ENCODE assay signal across 11 cellular contexts in the genomic region with DNA sequence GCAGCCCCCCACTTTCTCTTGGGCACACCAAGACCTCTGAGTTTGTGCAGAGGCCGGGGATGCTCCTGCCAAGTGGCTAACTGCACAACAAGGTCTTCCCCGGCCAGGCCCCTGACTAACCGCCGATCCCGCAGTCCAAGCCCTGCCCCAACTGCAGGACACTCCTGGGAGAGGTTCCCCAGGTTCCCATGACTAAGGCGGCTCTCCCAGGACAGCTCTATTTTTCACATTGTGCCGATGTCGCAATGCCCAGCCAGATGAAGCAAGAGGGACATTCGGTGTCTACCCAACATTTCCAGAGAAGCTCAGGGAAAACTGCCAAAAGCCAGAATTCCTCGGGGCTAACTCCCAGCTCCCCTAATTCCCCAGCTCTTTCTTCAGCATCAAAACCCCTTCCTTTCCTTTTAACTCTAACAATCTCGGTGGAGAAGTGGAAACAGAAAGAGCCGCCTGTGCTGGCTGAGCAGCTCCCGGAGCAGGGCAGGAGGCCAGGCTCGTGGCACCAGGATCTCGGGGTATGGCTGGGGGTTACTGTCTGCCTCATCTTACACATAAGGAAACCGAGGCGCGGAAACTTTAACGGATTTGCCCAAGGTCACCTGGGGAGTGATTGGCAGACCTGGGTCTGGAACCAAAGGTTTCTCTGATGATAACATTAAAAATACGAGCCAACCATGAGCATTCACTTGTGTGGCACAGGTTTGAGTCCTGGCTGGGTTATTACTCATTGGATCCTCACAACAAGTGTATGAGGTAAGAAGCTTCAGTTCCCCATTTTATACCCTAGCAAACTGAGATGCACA.
DNase-seq lines count a peak whose midpoint lies in the region; ATAC-seq and TF ChIP-seq lines count a peak whose summit lies in the region.
"Had no signal": no experiment of that assay in that cellular context is flagged by ENCODE, and none has a peak within 500 bp of the region (broad histone marks: within the 10 kb centered on the region; RNA-seq: fewer than 3 reads in every experiment).

No MANE protein-coding gene starts in this region.

- peaks cover 3% of the 10 kb centered on the region for H3F3A ChIP-seq in SK-N-SH (replicated peaks; ENCODE audit: insufficient read depth)

- H3K36me3 ChIP-seq in RWPE2 (ENCODE audit: low read depth) (no peaks in the 10 kb centered on the region), gastrocnemius medialis (no peaks in the 10 kb centered on the region), SK-N-SH (replicated peaks in 1 of 2; ENCODE audit: control insufficient read depth in 1 of 2, insufficient read depth in 2 of 2, low read length in 1 of 2) (no peaks in the 10 kb centered on the region)

- in situ Hi-C loops in gastrocnemius medialis (cut with MboI; ENCODE audit: low sequenced_read_pairs in 4 of 4), result no loop called here
- in situ Hi-C loops in GM13977 (cut with MboI; ENCODE audit: low pct_unique_long_range_greater_than_20kb, low sequenced_read_pairs, unreplicated experiment), result no loop called here

- no peaks in the 10 kb centered on the region for H3K9me2 ChIP-seq in SK-N-SH

- H4K20me1 ChIP-seq in SK-N-SH (ENCODE audit: insufficient read depth), result no peaks in the 10 kb centered on the region

- H3K4me2 ChIP-seq in SK-N-SH, result no peak overlapping the region

- no peaks in the 10 kb centered on the region for H3K9me3 ChIP-seq in RWPE2 (ENCODE audit: severe bottlenecking)
- H3K9me3 ChIP-seq in gastrocnemius medialis, result no peaks in the 10 kb centered on the region
- H3K9me3 ChIP-seq in SK-N-SH, result no peaks in the 10 kb centered on the region

- H3K4me1 ChIP-seq in RWPE2 (ENCODE audit: insufficient read depth, poor library complexity, severe bottlenecking), result peaks cover 50% of the 10 kb centered on the region
- peaks cover 3 to 5% of the 10 kb centered on the region in 2 donors for H3K4me1 ChIP-seq in gastrocnemius medialis
- H3K4me1 ChIP-seq in SK-N-SH (ENCODE audit: control insufficient read depth in 1 of 2, insufficient read depth in 2 of 2, low read depth in 1 of 2, low read length in 1 of 2), result no peaks in the 10 kb centered on the region

- H3K27me3 ChIP-seq in RWPE2 (ENCODE audit: insufficient read depth, poor library complexity, severe bottlenecking), result no peaks in the 10 kb centered on the region
- H3K27me3 ChIP-seq in gastrocnemius medialis, result no peaks in the 10 kb centered on the region
- peaks cover 55% of the 10 kb centered on the region for H3K27me3 ChIP-seq in SK-N-SH (ENCODE audit: insufficient read depth)

- POLR2A ChIA-PET in SK-N-SH (lab: Yijun Ruan, JAX), result no interaction called here

- peak; percentile 74 for DNase-seq in GM04504 (ENCODE audit: low read depth)
- DNase-seq in RWPE2 (ENCODE audit: low spot score), result peak; percentile 93
- DNase-seq in fibroblast of mammary gland (ENCODE audit: low read depth), result peak; percentile 82
- peak; percentile 80 to 84 for DNase-seq in gastrocnemius medialis
- DNase-seq in GM19240 (ENCODE audit: insufficient read length, low spot score), result no peak
- no peak for DNase-seq in GM13977 (ENCODE audit: low spot score)
- no peak for DNase-seq in SK-N-SH
- no peak for DNase-seq in NCI-H1930 (lab: John Stamatoyannopoulos, UW)
- DNase-seq: CD4-positive, alpha-beta T cell; cerebellar nuclear complex; NCI-H146 had no signal

- WGBS in SK-N-SH (ENCODE audit: low lambda C conversion rate), result 13% methylated on average over 14 of the region's 20 CpGs

- no peak overlapping the region for H3K4me3 ChIP-seq in RWPE2 (ENCODE audit: severe bottlenecking)
- H3K4me3 ChIP-seq in fibroblast of mammary gland (ENCODE audit: control insufficient read depth, low read depth, low read length), result no peak overlapping the region
- H3K4me3 ChIP-seq in gastrocnemius medialis, result peak overlapping the region in 2 of 4 donors; percentile 17 to 34
- no peak overlapping the region for H3K4me3 ChIP-seq in SK-N-SH (ENCODE audit: low read depth in 2 of 2, low read length in 1 of 2)

- TF ChIP-seq RAD21 in SK-N-SH (IDR thresholded peaks at IDR 0.05; ENCODE audit: low read length), result no peak

- H3K27ac ChIP-seq in RWPE2 (ENCODE audit: poor library complexity, severe bottlenecking), result peak overlapping the region; percentile 56
- H3K27ac ChIP-seq in gastrocnemius medialis, result peak overlapping the region in 2 of 4 donors; percentile 49 to 56
- H3K27ac ChIP-seq in SK-N-SH (ENCODE audit: low read depth in 2 of 2, low read length in 1 of 2), result no peak overlapping the region

- CTCF ChIA-PET in SK-N-SH (lab: Yijun Ruan, JAX), result no interaction called here

- H3K9ac ChIP-seq in SK-N-SH, result no peak overlapping the region

- ATAC-seq in RWPE2 (ENCODE audit: low read depth) (peak; percentile 76), gastrocnemius medialis (peak; percentile 87 to 89)

- no peak overlapping the region for H2AFZ ChIP-seq in SK-N-SH (ENCODE audit: low read depth)

- intact Hi-C loops in gastrocnemius medialis (cut with DNase I; ENCODE audit: low total_unique reads), result loop anchor here (1.0 kb wide), 1 partner anchor 83 kb away; no protein-coding TSS in a partner anchor

- TF ChIP-seq EP300 in SK-N-SH (IDR thresholded peaks at IDR 0.05; ENCODE audit: borderline replicate concordance in 1 of 2, low read depth in 1 of 2, low read length in 1 of 2), result no peak

- TF ChIP-seq CTCF in RWPE2 (IDR thresholded peaks at IDR 0.05; ENCODE audit: poor library complexity, severe bottlenecking) (no peak), fibroblast of mammary gland (conservative IDR thresholded peaks at IDR 0.05; ENCODE audit: control insufficient read depth, insufficient read depth, low read depth, low read length) (no peak), gastrocnemius medialis (IDR thresholded peaks at IDR 0.05 in 4 of 5, conservative IDR thresholded peaks at IDR 0.05 in 1 of 5) (no peak), GM13977 (IDR thresholded peaks at IDR 0.05; ENCODE audit: extremely low read depth, insufficient read depth, missing control alignments) (no peak), SK-N-SH (IDR thresholded peaks at IDR 0.05) (no peak)

- no peak for TF ChIP-seq POLR2A in gastrocnemius medialis (IDR thresholded peaks at IDR 0.05)

- no peaks in the 10 kb centered on the region for H3K79me2 ChIP-seq in SK-N-SH (ENCODE audit: insufficient read depth)

TF ChIP-seq in SK-N-SH, 30 proteins besides CTCF, POLR2A, EP300 and RAD21 (continues in another document):
- TF ChIP-seq, protein P1, sequence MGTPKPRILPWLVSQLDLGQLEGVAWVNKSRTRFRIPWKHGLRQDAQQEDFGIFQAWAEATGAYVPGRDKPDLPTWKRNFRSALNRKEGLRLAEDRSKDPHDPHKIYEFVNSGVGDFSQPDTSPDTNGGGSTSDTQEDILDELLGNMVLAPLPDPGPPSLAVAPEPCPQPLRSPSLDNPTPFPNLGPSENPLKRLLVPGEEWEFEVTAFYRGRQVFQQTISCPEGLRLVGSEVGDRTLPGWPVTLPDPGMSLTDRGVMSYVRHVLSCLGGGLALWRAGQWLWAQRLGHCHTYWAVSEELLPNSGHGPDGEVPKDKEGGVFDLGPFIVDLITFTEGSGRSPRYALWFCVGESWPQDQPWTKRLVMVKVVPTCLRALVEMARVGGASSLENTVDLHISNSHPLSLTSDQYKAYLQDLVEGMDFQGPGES (IDR thresholded peaks at IDR 0.05; ENCODE audit: low read depth, low read length), result no peak
- TF ChIP-seq GABPA (IDR thresholded peaks at IDR 0.05; ENCODE audit: low read depth) (no peak), NRF1 (IDR thresholded peaks at IDR 0.05; ENCODE audit: low read depth, low read length) (no peak), TEAD4 (IDR thresholded peaks at IDR 0.05; ENCODE audit: borderline replicate concordance, insufficient read depth) (no peak), CHD2 (IDR thresholded peaks at IDR 0.05; ENCODE audit: low read length, partially characterized antibody) (no peak), MEF2A (IDR thresholded peaks at IDR 0.05; ENCODE audit: borderline replicate concordance, low read depth) (no peak), NFIC (IDR thresholded peaks at IDR 0.05; ENCODE audit: borderline replicate concordance) (no peak)
- TF ChIP-seq, protein P2, sequence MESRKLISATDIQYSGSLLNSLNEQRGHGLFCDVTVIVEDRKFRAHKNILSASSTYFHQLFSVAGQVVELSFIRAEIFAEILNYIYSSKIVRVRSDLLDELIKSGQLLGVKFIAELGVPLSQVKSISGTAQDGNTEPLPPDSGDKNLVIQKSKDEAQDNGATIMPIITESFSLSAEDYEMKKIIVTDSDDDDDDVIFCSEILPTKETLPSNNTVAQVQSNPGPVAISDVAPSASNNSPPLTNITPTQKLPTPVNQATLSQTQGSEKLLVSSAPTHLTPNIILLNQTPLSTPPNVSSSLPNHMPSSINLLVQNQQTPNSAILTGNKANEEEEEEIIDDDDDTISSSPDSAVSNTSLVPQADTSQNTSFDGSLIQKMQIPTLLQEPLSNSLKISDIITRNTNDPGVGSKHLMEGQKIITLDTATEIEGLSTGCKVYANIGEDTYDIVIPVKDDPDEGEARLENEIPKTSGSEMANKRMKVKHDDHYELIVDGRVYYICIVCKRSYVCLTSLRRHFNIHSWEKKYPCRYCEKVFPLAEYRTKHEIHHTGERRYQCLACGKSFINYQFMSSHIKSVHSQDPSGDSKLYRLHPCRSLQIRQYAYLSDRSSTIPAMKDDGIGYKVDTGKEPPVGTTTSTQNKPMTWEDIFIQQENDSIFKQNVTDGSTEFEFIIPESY (IDR thresholded peaks at IDR 0.05; ENCODE audit: borderline replicate concordance, low read depth), result no peak

Comparison
In these comparisons a context has a peak if more than half of its experiments do, and no peak if none do; other contexts are left out.
1. DNase-seq: peak in GM04504 (single experiment), RWPE2 (single experiment), fibroblast of mammary gland (single experiment) and gastrocnemius medialis (2 of 2); none in GM19240 (single experiment), GM13977 (single experiment), SK-N-SH (single experiment) and NCI-H1930 (0 of 2).